In genomic region chr5:6803981-6804550, GRCh38 we compare ENCODE assay signal across 19 cellular contexts.
"Had no signal": no experiment of that assay in that cellular context is flagged by ENCODE, and none has a peak within 500 bp of the region (broad histone marks: within the 10 kb centered on the region; RNA-seq: fewer than 3 reads in every experiment).

No MANE protein-coding gene starts in this region.

- H3K36me3 ChIP-seq: cardiac muscle cell, heart right ventricle, sigmoid colon, thoracic aorta had no signal

- H3K27me3 ChIP-seq: body of pancreas, cardiac muscle cell, sigmoid colon had no signal

- H3K27ac ChIP-seq: body of pancreas, cardiac muscle cell, epithelial cell of prostate, heart right ventricle, sigmoid colon had no signal

- ATAC-seq: activated T-cell treated with anti-CD3 and anti-CD28 coated beads, Interleukin-2, amount 50 U/mL, for 72 hours; body of pancreas; heart right ventricle; left colon; T-helper 17 cell had no signal

- H3K4me3 ChIP-seq: body of pancreas, cardiac muscle cell, heart right ventricle, sigmoid colon, thoracic aorta had no signal

- H3K9me3 ChIP-seq: body of pancreas, sigmoid colon, thoracic aorta had no signal

- DNase-seq: activated B cell treated with CpG ODN at 0.5 μM for 24 hours; activated CD4-positive, alpha-beta memory T cell treated with anti-CD3 and anti-CD28 coated beads for 36 hours; activated CD4-positive, alpha-beta T cell treated with anti-CD3 and anti-CD28 coated beads for 4 hours; activated effector memory CD4-positive, alpha-beta T cell treated with Interleukin-2 at 50 U/mL for 16 hours; activated naive CD4-positive, alpha-beta T cell treated with anti-CD3 and anti-CD28 coated beads, Interleukin-2, amount 10 ng/mL, durations not matched to agents 7 days and 5 days; activated T-cell treated with anti-CD3 and anti-CD28 coated beads, Interleukin-2, amount 50 U/mL, for 72 hours; amygdala; body of pancreas; heart right ventricle; left colon; mesenchymal stem cell; nucleus accumbens; sigmoid colon; stimulated activated CD4-positive, alpha-beta T cell treated with anti-CD3 and anti-CD28 coated beads, Interleukin-4, amount 100 ng/mL, for 24 hours; stimulated activated naive CD4-positive, alpha-beta T cell treated with Interleukin-2 at 50 U/mL for 16 hours; T-helper 17 cell had no signal

- H3K4me1 ChIP-seq: body of pancreas, heart right ventricle, sigmoid colon had no signal
